In genomic region chrX:64291106-64291505, GRCh38 we compare ENCODE assay signal across 25 cellular contexts.
"Had no signal": no experiment of that assay in that cellular context is flagged by ENCODE, and none has a peak within 500 bp of the region (broad histone marks: within the 10 kb centered on the region; RNA-seq: fewer than 3 reads in every experiment).

No MANE protein-coding gene starts in this region.

- H2AFZ ChIP-seq: neural progenitor cell, parathyroid adenoma had no signal

- H3K27ac ChIP-seq: neural progenitor cell, ovary, parathyroid adenoma, psoas muscle, right lobe of liver, sigmoid colon, suprapubic skin, testis, tibial artery, transverse colon, upper lobe of right lung, uterus had no signal

- FAIRE-seq: small intestine had no signal

- H3K27me3 ChIP-seq: neural progenitor cell, ovary, right lobe of liver, sigmoid colon, suprapubic skin, testis, tibial artery, transverse colon, upper lobe of right lung, uterus had no signal

- H3K4me2 ChIP-seq: neural progenitor cell had no signal

- H3K9me3 ChIP-seq: psoas muscle, right lobe of liver, sigmoid colon, suprapubic skin, testis, transverse colon, upper lobe of right lung, uterus had no signal

- H3K4me3 ChIP-seq: neural progenitor cell, ovary, psoas muscle, right lobe of liver, sigmoid colon, suprapubic skin, testis, tibial artery, transverse colon, upper lobe of right lung, uterus had no signal

- DNase-seq: naive thymus-derived CD4-positive, alpha-beta T cell; natural killer cell; occipital lobe; ovary; posterior cingulate gyrus; psoas muscle; right cardiac atrium; right lobe of liver; sigmoid colon; small intestine; stimulated activated CD4-positive, alpha-beta T cell treated with anti-CD3 and anti-CD28 coated beads, Interleukin-15, amount 100 ng/mL, for 24 hours; stimulated activated CD4-positive, alpha-beta T cell treated with anti-CD3 and anti-CD28 coated beads, Interleukin-2, amount 100 ng/mL, for 24 hours; stimulated activated CD4-positive, alpha-beta T cell treated with anti-CD3 and anti-CD28 coated beads, Interleukin-2, amount 100 ng/mL, for 48 hours; stimulated activated CD4-positive, alpha-beta T cell treated with anti-CD3 and anti-CD28 coated beads, Interleukin-4, amount 100 ng/mL, for 24 hours; stimulated activated naive B cell treated with anti-CD40 and anti-IgM and Interleukin-4, amounts not matched to agents 10 μg/mL and 1 μg/mL and 100 μg/mL, for 72 hours; substantia nigra; testis; tibial artery; transverse colon; upper lobe of right lung; uterus had no signal

- H3K9ac ChIP-seq: neural progenitor cell, parathyroid adenoma had no signal

- ATAC-seq: naive thymus-derived CD4-positive, alpha-beta T cell; natural killer cell; psoas muscle; right cardiac atrium; right lobe of liver; stimulated activated effector memory CD8-positive, alpha-beta T cell treated with anti-CD3 and anti-CD28 coated beads, Interleukin-12 subunit alpha, Interleukin-12 subunit beta, amount 100 ng/mL, for 72 hours; stimulated activated naive B cell treated with anti-CD40 and anti-IgM and Interleukin-4, amounts not matched to agents 10 μg/mL and 1 μg/mL and 100 μg/mL, for 72 hours; upper lobe of right lung had no signal

- H3K79me2 ChIP-seq: parathyroid adenoma had no signal

- H3K36me3 ChIP-seq: neural progenitor cell, ovary, right lobe of liver, sigmoid colon, suprapubic skin, tibial artery, transverse colon, upper lobe of right lung, uterus had no signal

- H3K4me1 ChIP-seq: neural progenitor cell, parathyroid adenoma, psoas muscle, right lobe of liver, sigmoid colon, suprapubic skin, testis, tibial artery, transverse colon, upper lobe of right lung, uterus had no signal
